In genomic region chr1:225766967-225767413, GRCh38 we compare ENCODE assay signal across 8 cellular contexts. TPM values are rescaled to one million over a fixed set of nuclear protein-coding genes. Genes with fewer than 3 reads are reported as not detected.
DNase-seq lines count a peak whose midpoint lies in the region; ATAC-seq and TF ChIP-seq lines count a peak whose summit lies in the region.

No MANE protein-coding gene starts in this region.

- no peak overlapping the region for H3K27ac Mint-ChIP-seq in CD4-positive, alpha-beta T cell

- H3K9me3 Mint-ChIP-seq in CD4-positive, alpha-beta T cell = no peaks in the 10 kb centered on the region

- peaks cover 3% of the 10 kb centered on the region for H3K27me3 Mint-ChIP-seq in CD4-positive, alpha-beta T cell

- intact Hi-C loops in CD4-positive, alpha-beta T cell (cut with DNase I, micrococcal nuclease) = no loop called here

- H3K4me3 ChIP-seq in HAP-1 = no peak overlapping the region

- no peak for TF ChIP-seq CTCF in CD4-positive, alpha-beta T cell (IDR thresholded peaks at IDR 0.05)

- in situ Hi-C loops in HAP-1 (cut with MboI; ENCODE audit: low sequenced_read_pairs) = no loop called here

- POLR2A ChIA-PET in CD4-positive, alpha-beta T cell (lab: Charles Lee) = interaction anchor here (1.8 kb wide), 1 partner anchor 11 kb away, joined by 13 read pairs; the partner anchor contains the start of gene SRP9

- H3K9me3 ChIP-seq in HAP-1 = no peaks in the 10 kb centered on the region
- H3K9me3 ChIP-seq in CD4-positive, alpha-beta T cell (ENCODE audit: control insufficient read depth, low read length) = no peaks in the 10 kb centered on the region

- CTCF ChIA-PET in CD4-positive, alpha-beta T cell (lab: Charles Lee) = no interaction called here

- H3K27me3 ChIP-seq in HAP-1 (ENCODE audit: low read depth) = no peaks in the 10 kb centered on the region
- H3K27me3 ChIP-seq in CD4-positive, alpha-beta T cell (ENCODE audit: control insufficient read depth, insufficient read depth, low read length) = peaks cover 2% of the 10 kb centered on the region

- DNase-seq in AG20443 (ENCODE audit: low spot score) (peak; percentile 85), NCI-H446 treated with DMSO at 0.1 percent for 48 hours (lab: John Stamatoyannopoulos, UW) (peak; percentile 96), epithelial cell of prostate (ENCODE audit: low read depth, low spot score) (no peak), non-pigmented ciliary epithelial cell (ENCODE audit: low read depth) (peak; percentile 79), HAP-1 (ENCODE audit: low spot score in 2 of 2) (no peak)
- no peak for DNase-seq in CD4-positive, alpha-beta T cell

- H3K36me3 Mint-ChIP-seq in CD4-positive, alpha-beta T cell (ENCODE audit: low read depth) = no peaks in the 10 kb centered on the region

- no peaks in the 10 kb centered on the region for H3K4me1 Mint-ChIP-seq in CD4-positive, alpha-beta T cell (ENCODE audit: low read depth)

- H3K36me3 ChIP-seq in HAP-1 (replicated peaks) = no peaks in the 10 kb centered on the region

- peak overlapping the region; percentile 41 for H3K27ac ChIP-seq in epithelial cell of prostate
- no peak overlapping the region for H3K27ac ChIP-seq in CD4-positive, alpha-beta T cell (ENCODE audit: low read depth, low read length)

- H3K4me3 Mint-ChIP-seq in CD4-positive, alpha-beta T cell = no peak overlapping the region

- no peak for ATAC-seq in GM19328 (IDR thresholded peaks at IDR 0.05; ENCODE audit: unreplicated experiment)
- no peak for ATAC-seq in GM21381 (IDR thresholded peaks at IDR 0.05; ENCODE audit: unreplicated experiment)
- ATAC-seq in CD4-positive, alpha-beta T cell (ENCODE audit: poor library complexity) = no peak

- peaks cover 10% of the 10 kb centered on the region for H3K4me1 ChIP-seq in HAP-1

RNA-seq across cellular contexts. Expression of gene SRP9, which starts 10.6 kb away (rescaled TPM):
- total RNA-seq in CD4-positive, alpha-beta T cell = 10 to 100 TPM; 63.7 to 69.8 TPM

RNA-seq across cellular contexts. Expression of gene EPHX1, which starts 42.9 kb away (rescaled TPM):
- total RNA-seq in CD4-positive, alpha-beta T cell = under 1 TPM; 0.34 to 0.47 TPM

Comparison
In these comparisons a context has a peak if more than half of its experiments do, and no peak if none do; other contexts are left out.
1. DNase-seq: peak in AG20443 (single experiment), NCI-H446 treated with DMSO at 0.1 percent for 48 hours (single experiment) and non-pigmented ciliary epithelial cell (single experiment); none in epithelial cell of prostate (single experiment), HAP-1 (0 of 2) and CD4-positive, alpha-beta T cell (0 of 10).